In the genomic region with DNA sequence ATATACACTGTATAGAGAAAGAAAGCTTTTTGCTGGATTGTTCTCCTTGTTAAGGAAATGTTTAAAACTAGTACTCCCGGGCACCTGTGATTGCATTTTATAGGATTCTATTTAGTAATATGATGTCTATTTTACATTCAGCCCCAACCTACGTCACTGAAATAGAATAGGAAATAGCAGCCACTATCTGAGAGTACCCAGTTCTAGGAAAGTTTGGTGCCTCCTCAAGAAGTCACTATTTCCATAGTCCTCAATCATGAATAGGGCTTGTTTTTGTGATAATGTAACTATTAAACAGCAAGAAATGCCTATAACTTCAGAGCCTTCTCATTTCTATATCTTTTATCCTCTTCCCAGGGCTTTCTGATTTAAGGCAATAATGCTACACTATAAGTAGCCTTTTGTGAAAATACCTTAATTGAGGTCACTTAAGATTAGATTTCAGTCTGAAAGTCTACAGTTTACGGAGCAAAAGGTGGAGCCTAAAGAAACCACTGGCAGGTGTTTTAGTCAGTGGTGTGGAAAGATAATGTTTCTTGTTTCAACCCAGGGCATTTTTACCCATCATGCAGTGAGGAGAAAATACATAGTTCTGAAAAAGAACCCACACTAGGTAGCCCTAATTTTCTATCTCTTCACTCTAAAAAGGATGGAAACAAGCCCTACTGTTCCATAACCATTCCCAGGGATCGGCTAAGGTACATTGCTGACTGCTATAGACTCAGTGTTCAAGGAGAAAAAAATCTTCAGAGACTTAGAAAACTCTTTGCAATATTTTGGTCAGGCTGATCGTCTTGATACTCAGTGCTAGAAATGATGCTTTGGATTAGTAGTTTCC, we compare ENCODE assay signal across 15 cellular contexts. TPM values are rescaled to one million over a fixed set of nuclear protein-coding genes. Genes with fewer than 3 reads are reported as not detected.
DNase-seq lines count a peak whose midpoint lies in the region; ATAC-seq, FAIRE-seq and TF ChIP-seq lines count a peak whose summit lies in the region.
"Had no signal": no experiment of that assay in that cellular context is flagged by ENCODE, and none has a peak within 500 bp of the region (broad histone marks: within the 10 kb centered on the region; RNA-seq: fewer than 3 reads in every experiment).

No MANE protein-coding gene starts in this region.

- FAIRE-seq in GM12891 (lab: Jason Lieb, UNC) = peak; percentile 20
- FAIRE-seq: TTC549 had no signal

- H3K27ac ChIP-seq in caudate nucleus (ENCODE audit: low read depth, low read length) = peak overlapping the region; percentile 93
- H3K27ac ChIP-seq in breast epithelium = no peak overlapping the region
- H3K27ac ChIP-seq: ovary, upper lobe of left lung had no signal

- no peak for TF ChIP-seq CTCF in breast epithelium (IDR thresholded peaks at IDR 0.05)

- no peaks in the 10 kb centered on the region for H3K36me3 ChIP-seq in breast epithelium
- H3K36me3 ChIP-seq: ovary had no signal

- DNase-seq in GM12891 (ENCODE audit: insufficient read length, low spot score) (no peak), caudate nucleus (lab: John Stamatoyannopoulos, UW) (no peak), NCI-H226 (no peak), NCI-H82 treated with DMSO at 0.1 percent for 48 hours (lab: John Stamatoyannopoulos, UW; ENCODE audit: unreplicated experiment) (no peak), GM03348 (ENCODE audit: low spot score) (no peak), breast epithelium (ENCODE audit: low spot score in 2 of 2) (no peak)
- DNase-seq: islet precursor cell; ovary; stimulated activated CD4-positive, alpha-beta T cell treated with anti-CD3 and anti-CD28 coated beads, Interleukin-4, amount 100 ng/mL, for 24 hours; upper lobe of left lung had no signal

- H3K9me3 ChIP-seq in breast epithelium = no peaks in the 10 kb centered on the region
- H3K9me3 ChIP-seq: ovary, upper lobe of left lung had no signal

- no peak overlapping the region for H3K4me3 ChIP-seq in breast epithelium
- H3K4me3 ChIP-seq: ovary, upper lobe of left lung had no signal

- intact Hi-C loops in breast epithelium (cut with DNase I; ENCODE audit: low total_unique reads) = no loop called here

- H3K4me1 ChIP-seq in breast epithelium = no peaks in the 10 kb centered on the region
- H3K4me1 ChIP-seq: upper lobe of left lung had no signal

- TF ChIP-seq POLR2A in GM12891 (IDR thresholded peaks at IDR 0.05; ENCODE audit: low read depth, low read length) (no peak), breast epithelium (IDR thresholded peaks at IDR 0.05) (no peak)

- H3K27me3 ChIP-seq in breast epithelium = no peaks in the 10 kb centered on the region
- H3K27me3 ChIP-seq: ovary, upper lobe of left lung had no signal

- ATAC-seq in GM21515 (IDR thresholded peaks at IDR 0.05; ENCODE audit: unreplicated experiment) (peak; percentile 55), HG03558 (IDR thresholded peaks at IDR 0.05; ENCODE audit: extremely low read depth, unreplicated experiment) (peak; percentile 56)

TF ChIP-seq in GM12891, 5 proteins besides CTCF, POLR2A, EP300 and RAD21:
- no peak for TF ChIP-seq POU2F2 (IDR thresholded peaks at IDR 0.05; ENCODE audit: low read depth, low read length)
- no peak for TF ChIP-seq POLR2AphosphoS5 (IDR thresholded peaks at IDR 0.05; ENCODE audit: low read depth, low read length)
- TF ChIP-seq PAX5 (IDR thresholded peaks at IDR 0.05; ENCODE audit: insufficient read depth, low read length, severe bottlenecking) = no peak
- TF ChIP-seq SPI1 (IDR thresholded peaks at IDR 0.05; ENCODE audit: low read depth, low read length) = no peak
- TF ChIP-seq TAF1 (IDR thresholded peaks at IDR 0.05; ENCODE audit: low read depth, low read length) = no peak

RNA-seq across cellular contexts. Expression of a gene that starts 38.7 kb away (rescaled TPM):
- 9.7 TPM for polyA plus RNA-seq in GM12891 (2012; ENCODE audit: low read depth, missing spikeins)
- total RNA-seq in breast epithelium = under 1 TPM; 0.29 to 0.48 (median 0.33) TPM
- total RNA-seq: epithelial cell of proximal tubule, LHCN-M2 had no signal
